8 cellular contexts compared by ENCODE assay signal in genomic region chr7:72823765-72824732, GRCh38. TPM values are rescaled to one million over a fixed set of nuclear protein-coding genes. Genes with fewer than 3 reads are reported as not detected.
DNase-seq lines count a peak whose midpoint lies in the region; ATAC-seq, FAIRE-seq and TF ChIP-seq lines count a peak whose summit lies in the region.
"Not testable (repeated sequence)": the region's sequence is repeated elsewhere in the genome, so short reads cannot be mapped to it uniquely, and the experiment has no call there.

No MANE protein-coding gene starts in this region.

- H3K4me2 ChIP-seq in PC-9; K562 (ENCODE audit: insufficient read depth, low read length); HepG2 (ENCODE audit: low read depth, low read length): not testable (repeated sequence)

- H3K79me2 ChIP-seq in PC-9 (ENCODE audit: low read depth); HepG2 (ENCODE audit: insufficient read depth, low read length): not testable (repeated sequence)
- H3K79me2 ChIP-seq in K562 (ENCODE audit: control insufficient read depth, insufficient read depth, low read length), result peaks cover 18% of the 10 kb centered on the region; the same call in 2 of the 3 replicates

- TF ChIP-seq EP300 in K562 (IDR thresholded peaks at IDR 0.05; ENCODE audit: low read length); HepG2 (IDR thresholded peaks at IDR 0.05; ENCODE audit: low read depth in 2 of 2, low read length in 2 of 2); HepG2 (CRISPR knock-in tag; IDR thresholded peaks at IDR 0.05; ENCODE audit: borderline replicate concordance): not testable (repeated sequence)

- POLR2A ChIA-PET in PC-9 (lab: Charles Lee; ENCODE audit: unreplicated experiment); K562 (lab: Yijun Ruan, JAX); HepG2 (lab: Yijun Ruan, JAX): not testable (repeated sequence)

- not testable (repeated sequence) for H3K27me3 ChIP-seq in PC-9 (ENCODE audit: insufficient read depth, low read depth); K562 (ENCODE audit: control insufficient read depth in 2 of 2, insufficient read depth in 2 of 2, low read length in 2 of 2); HepG2 (ENCODE audit: control insufficient read depth in 1 of 2, insufficient read depth in 2 of 2, low read length in 2 of 2)

- not testable (repeated sequence) for H3K9me1 ChIP-seq in K562 (ENCODE audit: control insufficient read depth, insufficient read depth, low read length)

- BruUV-seq in PC-9 (replicated peaks; lab: Mats Ljungman, UMichigan); K562 (replicated peaks; lab: Mats Ljungman, UMichigan); HepG2 (replicated peaks; lab: Mats Ljungman, UMichigan): not testable (repeated sequence)

- intact Hi-C loops in PC-9 (cut with micrococcal nuclease; ENCODE audit: unreplicated experiment), result loop anchor here (10.0 kb wide), 1 partner anchor 611 kb away; the partner anchor contains the start of gene FZD9
- intact Hi-C loops in K562 (cut with micrococcal nuclease); HepG2 (cut with micrococcal nuclease; ENCODE audit: unreplicated experiment): not testable (repeated sequence)

- WGBS in K562 (ENCODE audit: insufficient coverage, low coverage, missing lambda C conversion rate), result 36% methylated on average over 9 of the region's 11 CpGs
- WGBS in HepG2 (ENCODE audit: low lambda C conversion rate), result 72% methylated on average over 10 of the region's 11 CpGs

- TF ChIP-seq POLR2A in K562 (conservative IDR thresholded peaks at IDR 0.05); HepG2 (IDR thresholded peaks at IDR 0.05; ENCODE audit: insufficient read depth in 1 of 2, low read depth in 2 of 2, low read length in 2 of 2): not testable (repeated sequence)

- H3K9me2 ChIP-seq in PC-9 (ENCODE audit: insufficient read depth), result not testable (repeated sequence)

- not testable (repeated sequence) for H3K4me1 ChIP-seq in PC-9 (replicated peaks; ENCODE audit: insufficient read depth); K562 (replicated peaks in 1 of 2; ENCODE audit: control insufficient read depth in 2 of 2, insufficient read depth in 2 of 2, low read length in 2 of 2); HepG2 (ENCODE audit: insufficient read depth, low read length)

- not testable (repeated sequence) for DNase-seq in AG09309 (ENCODE audit: low read depth); GM10266 (ENCODE audit: extremely low spot score); HepG2 (ENCODE audit: low spot score)
- DNase-seq in M059J (ENCODE audit: low read depth) (peak; percentile 52), PC-9 (peak; percentile 8 to 43), K562 (ENCODE audit: extremely low read depth in 1 of 4, low spot score in 3 of 4) (peak in 1 of 4 experiments; percentile 24), fibroblast of peridontal ligament (ENCODE audit: extremely low read depth) (peak; percentile 65), renal cortical epithelial cell (ENCODE audit: low read depth) (peak; percentile 59)

- H2AFZ ChIP-seq in PC-9; K562 (ENCODE audit: low read depth, low read length); HepG2 (ENCODE audit: low read length): not testable (repeated sequence)

- TF ChIP-seq RAD21 in K562 (CRISPR knock-in tag; conservative IDR thresholded peaks at IDR 0.05 in 1 of 2, IDR thresholded peaks at IDR 0.05 in 1 of 2), result peak; percentile 26 to 34; a peak in 3 of 4 replicates
- not testable (repeated sequence) for TF ChIP-seq RAD21 in HepG2 (CRISPR knock-in tag; IDR thresholded peaks at IDR 0.05)

- not testable (repeated sequence) for H3K9me3 ChIP-seq in PC-9 (ENCODE audit: insufficient read depth, low read depth); K562 (replicated peaks; ENCODE audit: control insufficient read depth, insufficient read depth, low read depth, low read length); HepG2 (ENCODE audit: low read length)

- FAIRE-seq in K562 (lab: Jason Lieb, UNC) (peak; percentile 89), HepG2 (lab: Jason Lieb, UNC) (peak; percentile 78)

- not testable (repeated sequence) for ATAC-seq in K562, HepG2

- H3K9ac ChIP-seq in K562 (ENCODE audit: insufficient read depth in 1 of 2, low read depth in 2 of 2, low read length in 2 of 2); HepG2 (ENCODE audit: insufficient read depth, low read depth, low read length): not testable (repeated sequence)

- not testable (repeated sequence) for H4K20me1 ChIP-seq in PC-9 (ENCODE audit: insufficient read depth); K562 (replicated peaks; ENCODE audit: control insufficient read depth, insufficient read depth, low read length); HepG2 (ENCODE audit: insufficient read depth, low read length)

- not testable (repeated sequence) for H3K4me3 ChIP-seq in AG09309 (ENCODE audit: control insufficient read depth, low read depth, low read length); PC-9; K562; HepG2 (replicated peaks in 1 of 3; ENCODE audit: insufficient read depth in 1 of 3, low read depth in 2 of 3, low read length in 3 of 3)

- in situ Hi-C loops in K562 (cut with MboI); HepG2 (cut with HindIII; ENCODE audit: extremely low pct_ligation_motif_present, low pct_unique_long_range_greater_than_20kb): not testable (repeated sequence)

- TF ChIP-seq CTCF in AG09309 (IDR thresholded peaks at IDR 0.05; ENCODE audit: control insufficient read depth, insufficient read depth, low read depth, low read length, missing control alignments) (peak; percentile 21), GM10266 (IDR thresholded peaks at IDR 0.05; ENCODE audit: control insufficient read depth, insufficient read depth, low read depth, missing control alignments) (peak; percentile 20), PC-9 (conservative IDR thresholded peaks at IDR 0.05) (peak; percentile 67), K562 (IDR thresholded peaks at IDR 0.05 in 2 of 3, conservative IDR thresholded peaks at IDR 0.05 in 1 of 3; ENCODE audit: insufficient read depth in 2 of 3, low read depth in 1 of 3, low read length in 3 of 3) (peak in 2 of 3 experiments; percentile 11 to 40; a peak in 1 of 6 replicates)
- TF ChIP-seq CTCF in HepG2 (CRISPR knock-in tag; IDR thresholded peaks at IDR 0.05), result not testable (repeated sequence)

- CTCF ChIA-PET in PC-9 (lab: Charles Lee); K562 (lab: Yijun Ruan, JAX; ENCODE audit: low intra/inter-chr PET ratio): not testable (repeated sequence)
- CTCF ChIA-PET in HepG2 (lab: Yijun Ruan, JAX; ENCODE audit: low intra/inter-chr PET ratio, low total read pairs), result interaction anchor here (1.0 kb wide), 1 partner anchor 91 kb away, joined by 3 read pairs; no protein-coding TSS in a partner anchor

- not testable (repeated sequence) for H3K27ac ChIP-seq in PC-9; K562 (ENCODE audit: extremely low read depth, low read depth, low read length); HepG2 (ENCODE audit: extremely low read length, insufficient read depth, low read length)

- H3K36me3 ChIP-seq in PC-9 (ENCODE audit: low read depth); K562 (ENCODE audit: control insufficient read depth, insufficient read depth, low read length); HepG2 (replicated peaks in 1 of 2; ENCODE audit: control insufficient read depth in 1 of 2, insufficient read depth in 2 of 2, low read length in 2 of 2): not testable (repeated sequence)

- H3F3A ChIP-seq in PC-9 (ENCODE audit: insufficient read depth, low read depth), result peaks cover 12% of the 10 kb centered on the region; the same call in 1 of the 2 replicates

RNA-seq across cellular contexts. Expression of gene TYW1B, which starts 4.0 kb away (rescaled TPM):
- total RNA-seq in M059J (2014; rRNA removed; shearing (Covaris generic)), result 0.89 and 1.4 TPM in 2 replicates
- total RNA-seq in PC-9 (2021) (2.2 and 3.0 TPM in 2 replicates), K562 (2014; rRNA removed) (9.4 and 10.2 TPM in 2 replicates), K562 (2014; rRNA removed; fragmentation: Illumina TruSeq; extraction: Trizol) (12.9 TPM in 2 replicates), K562 (2015; rRNA removed; fragmentation: Illumina TruSeq; extraction: Trizol) (13.6 and 14.7 TPM in 2 replicates), K562 (2021) (7.7 and 9.8 TPM in 2 replicates), HepG2 (2016; rRNA removed; fragmentation: Illumina TruSeq; extraction: Trizol) (3.3 and 5.5 TPM in 2 replicates), renal cortical epithelial cell (0.87 and 2.8 TPM in 2 replicates)
- 55.6 and 75.9 TPM in 2 replicates for total RNA-seq in K562 (2011; cell fraction: chromatin; rRNA removed; ENCODE audit: low replicate concordance)
- total RNA-seq in K562 (2011; cell fraction: nucleolus; rRNA removed), result 29.4 and 32.8 TPM in 2 replicates
- 32.4 and 37.9 TPM in 2 replicates for total RNA-seq in K562 (2011; cell fraction: nucleoplasm; rRNA removed)
- polyA plus RNA-seq in K562 (2011; rRNA removed) (7.2 and 10.0 TPM in 2 replicates), K562 (2014; fragmentation: Illumina TruSeq; extraction: Trizol) (7.3 and 9.1 TPM in 2 replicates), K562 (2014; fragmentation: Nextera tagmentation; extraction: Ambion mirVana) (1 to 10 TPM; 5.8 to 9.8 TPM), K562 (2014; rRNA removed) (6.2 and 7.2 TPM in 2 replicates), HepG2 (2011; rRNA removed) (1.8 and 2.0 TPM in 2 replicates)
- polyA plus RNA-seq in K562 (2011; cell fraction: cytosol; rRNA removed), result 3.7 and 4.5 TPM in 2 replicates
- 5.4 and 5.5 TPM in 2 replicates for polyA plus RNA-seq in K562 (2011; cell fraction: nucleus; rRNA removed)
- 5.4 and 5.7 TPM in 2 replicates for polyA plus RNA-seq in K562 (2012)
- 29.4 and 37.8 TPM in 2 replicates for polyA minus RNA-seq in K562 (2011; rRNA and poly(A)+ RNA removed)
- 5.4 and 7.9 TPM in 2 replicates for polyA minus RNA-seq in K562 (2011; cell fraction: cytosol; rRNA and poly(A)+ RNA removed)
- polyA minus RNA-seq in K562 (2011; cell fraction: nucleus; rRNA and poly(A)+ RNA removed), result 13.6 and 21.1 TPM in 2 replicates
- total RNA-seq in HepG2 (2016; cell fraction: cytosol; rRNA removed; fragmentation: Illumina TruSeq; extraction: Trizol; ENCODE audit: low read depth), result 1.5 and 1.6 TPM in 2 replicates
- 2.8 and 5.6 TPM in 2 replicates for total RNA-seq in HepG2 (2016; cell fraction: insoluble cytoplasmic fraction; rRNA removed; fragmentation: Illumina TruSeq; extraction: Trizol)
- total RNA-seq in HepG2 (2016; cell fraction: membrane; rRNA removed; fragmentation: Illumina TruSeq; extraction: Trizol), result 1.2 and 1.3 TPM in 2 replicates
- 9.3 and 10.6 TPM in 2 replicates for total RNA-seq in HepG2 (2016; cell fraction: nucleus; rRNA removed; fragmentation: Illumina TruSeq; extraction: Trizol)
- polyA plus RNA-seq in HepG2 (2011; cell fraction: cytosol; rRNA removed), result 1.1 and 1.4 TPM in 2 replicates
- polyA plus RNA-seq in HepG2 (2011; cell fraction: nucleus; rRNA removed), result 1.1 and 1.4 TPM in 2 replicates
- 1.9 TPM in 2 replicates for polyA plus RNA-seq in HepG2 (2012)
- 0.45 and 0.68 TPM in 2 replicates for polyA plus RNA-seq in HepG2 (2016; cell fraction: cytosol; fragmentation: Illumina TruSeq; extraction: Trizol; ENCODE audit: low read depth)
- polyA plus RNA-seq in HepG2 (2016; cell fraction: insoluble cytoplasmic fraction; fragmentation: Illumina TruSeq; extraction: Trizol; ENCODE audit: low read depth), result 1.6 and 1.9 TPM in 2 replicates
- polyA plus RNA-seq in HepG2 (2016; cell fraction: membrane; fragmentation: Illumina TruSeq; extraction: Trizol; ENCODE audit: low read depth), result 0.79 and 1.1 TPM in 2 replicates
- 4.3 and 4.4 TPM in 2 replicates for polyA plus RNA-seq in HepG2 (2016; cell fraction: nucleus; fragmentation: Illumina TruSeq; extraction: Trizol; ENCODE audit: insufficient read depth, low read depth)
- 2.6 and 4.8 TPM in 2 replicates for polyA minus RNA-seq in HepG2 (2011; rRNA and poly(A)+ RNA removed; ENCODE audit: low replicate concordance)
- polyA minus RNA-seq in HepG2 (2011; cell fraction: cytosol; rRNA and poly(A)+ RNA removed), result 1.6 and 2.0 TPM in 2 replicates
- 8.5 and 9.2 TPM in 2 replicates for polyA minus RNA-seq in HepG2 (2011; cell fraction: nucleus; rRNA and poly(A)+ RNA removed)
